ENCODE assay signal across 15 cellular contexts in the genomic region with DNA sequence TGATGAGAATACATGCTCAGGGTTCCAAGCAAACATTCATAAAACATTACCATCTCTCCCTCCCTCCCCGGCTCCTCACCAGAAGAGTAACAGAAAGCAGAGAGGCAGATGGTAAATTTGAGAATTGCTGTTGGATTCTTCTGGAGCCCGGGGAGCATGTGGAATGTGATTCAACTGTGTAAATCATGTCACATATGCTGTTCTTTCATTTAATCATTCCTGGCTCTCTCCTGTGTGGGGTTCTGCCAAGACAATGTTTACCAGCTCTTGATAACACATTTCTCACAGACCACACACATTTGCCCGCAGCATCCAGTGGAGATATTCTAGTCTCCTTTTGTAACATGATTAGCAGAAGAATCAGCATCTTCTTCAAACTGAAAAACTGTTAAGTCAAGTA. TPM values are rescaled to one million over a fixed set of nuclear protein-coding genes. Genes with fewer than 3 reads are reported as not detected.
DNase-seq lines count a peak whose midpoint lies in the region; ATAC-seq, FAIRE-seq and TF ChIP-seq lines count a peak whose summit lies in the region.
"Had no signal": no experiment of that assay in that cellular context is flagged by ENCODE, and none has a peak within 500 bp of the region (broad histone marks: within the 10 kb centered on the region; RNA-seq: fewer than 3 reads in every experiment).

No MANE protein-coding gene starts in this region.

- H3K36me3 Mint-ChIP-seq in stimulated activated naive B cell treated with anti-CD40 and anti-IgM and Interleukin-4, amounts not matched to agents 10 μg/mL and 1 μg/mL and 100 μg/mL, for 72 hours, result no peaks in the 10 kb centered on the region
- H3K36me3 Mint-ChIP-seq: naive B cell; stimulated activated memory B cell treated with anti-CD40 and anti-IgM and Interleukin-4, amounts not matched to agents 10 μg/mL and 1 μg/mL and 100 μg/mL, for 72 hours had no signal

- H3K4me2 ChIP-seq in A549, result peak overlapping the region; percentile 47

- peaks cover 0 to 5% of the 10 kb centered on the region in 2 donors for H3K4me1 Mint-ChIP-seq in stimulated activated naive B cell treated with anti-CD40 and anti-IgM and Interleukin-4, amounts not matched to agents 10 μg/mL and 1 μg/mL and 100 μg/mL, for 72 hours
- H3K4me1 Mint-ChIP-seq: naive B cell; stimulated activated memory B cell treated with anti-CD40 and anti-IgM and Interleukin-4, amounts not matched to agents 10 μg/mL and 1 μg/mL and 100 μg/mL, for 72 hours had no signal

- H3K4me1 ChIP-seq in A549 (peaks cover 41% of the 10 kb centered on the region), mucosa of descending colon (ENCODE audit: low read depth) (peaks cover 3% of the 10 kb centered on the region)

- TF ChIP-seq EP300 in A549 (IDR thresholded peaks at IDR 0.05), result peak; percentile 20 to 29; a peak in 2 of 5 replicates

- no peak for TF ChIP-seq RAD21 in A549 (conservative IDR thresholded peaks at IDR 0.05 in 1 of 2, IDR thresholded peaks at IDR 0.05 in 1 of 2)

- ATAC-seq in A549 (peak in 1 of 2 experiments; percentile 43; a peak in 3 of 6 replicates), mucosa of descending colon (peak; percentile 67)
- no peak for ATAC-seq in stimulated activated naive B cell treated with anti-CD40 and anti-IgM and Interleukin-4, amounts not matched to agents 10 μg/mL and 1 μg/mL and 100 μg/mL, for 72 hours (replicated peaks)
- ATAC-seq: stimulated activated memory B cell treated with anti-CD40 and anti-IgM and Interleukin-4, amounts not matched to agents 10 μg/mL and 1 μg/mL and 100 μg/mL, for 72 hours had no signal

- H3K4me3 Mint-ChIP-seq in stimulated activated naive B cell treated with anti-CD40 and anti-IgM and Interleukin-4, amounts not matched to agents 10 μg/mL and 1 μg/mL and 100 μg/mL, for 72 hours, result no peak overlapping the region
- H3K4me3 Mint-ChIP-seq: naive B cell; stimulated activated memory B cell treated with anti-CD40 and anti-IgM and Interleukin-4, amounts not matched to agents 10 μg/mL and 1 μg/mL and 100 μg/mL, for 72 hours had no signal

- H3K27ac ChIP-seq in A549, result peak overlapping the region; percentile 45 to 60; a peak in 5 of 6 replicates
- H3K27ac ChIP-seq in epithelial cell of prostate, result peak overlapping the region; percentile 55
- H3K27ac ChIP-seq: coronary artery had no signal

- H3K4me3 ChIP-seq in A549, result no peak overlapping the region
- no peak overlapping the region for H3K4me3 ChIP-seq in mucosa of descending colon
- H3K4me3 ChIP-seq: coronary artery had no signal

- TF ChIP-seq CTCF in A549 (IDR thresholded peaks at IDR 0.05) (no peak), mucosa of descending colon (IDR thresholded peaks at IDR 0.05) (no peak)

- intact Hi-C loops in mucosa of descending colon (cut with DNase I, micrococcal nuclease), result no loop called here

- no peak for TF ChIP-seq POLR2A in A549 (IDR thresholded peaks at IDR 0.05; ENCODE audit: low read length)

- H3K36me3 ChIP-seq in mucosa of descending colon (ENCODE audit: low read depth), result no peaks in the 10 kb centered on the region

- no peak overlapping the region for H3K27ac Mint-ChIP-seq in stimulated activated naive B cell treated with anti-CD40 and anti-IgM and Interleukin-4, amounts not matched to agents 10 μg/mL and 1 μg/mL and 100 μg/mL, for 72 hours
- H3K27ac Mint-ChIP-seq: naive B cell; stimulated activated memory B cell treated with anti-CD40 and anti-IgM and Interleukin-4, amounts not matched to agents 10 μg/mL and 1 μg/mL and 100 μg/mL, for 72 hours had no signal

- no peaks in the 10 kb centered on the region for H3K27me3 Mint-ChIP-seq in stimulated activated naive B cell treated with anti-CD40 and anti-IgM and Interleukin-4, amounts not matched to agents 10 μg/mL and 1 μg/mL and 100 μg/mL, for 72 hours
- H3K27me3 Mint-ChIP-seq: naive B cell had no signal

- POLR2A ChIA-PET in A549 (lab: Yijun Ruan, JAX), result no interaction called here

- no peaks in the 10 kb centered on the region for H3K9me3 Mint-ChIP-seq in stimulated activated naive B cell treated with anti-CD40 and anti-IgM and Interleukin-4, amounts not matched to agents 10 μg/mL and 1 μg/mL and 100 μg/mL, for 72 hours
- H3K9me3 Mint-ChIP-seq: naive B cell; stimulated activated memory B cell treated with anti-CD40 and anti-IgM and Interleukin-4, amounts not matched to agents 10 μg/mL and 1 μg/mL and 100 μg/mL, for 72 hours had no signal

- CTCF ChIA-PET in A549 (lab: Yijun Ruan, JAX), result interaction anchor here (1.3 kb wide), 1 partner anchor 20 kb away, joined by 3 read pairs; no protein-coding TSS in a partner anchor

- DNase-seq in A549 (ENCODE audit: low read depth in 1 of 2, low spot score in 1 of 2) (peak in 1 of 2 experiments; percentile 51), NCI-H2171 (lab: John Stamatoyannopoulos, UW) (peak; percentile 50), epithelial cell of prostate (ENCODE audit: low read depth, low spot score) (no peak), mucosa of descending colon (no peak), GM19240 (ENCODE audit: insufficient read length, low spot score) (no peak), ureter (ENCODE audit: low spot score) (no peak)
- no peak for DNase-seq in activated naive CD4-positive, alpha-beta T cell treated with Interleukin-2 at 50 U/mL for 16 hours
- DNase-seq in stimulated activated naive B cell treated with anti-CD40 and anti-IgM and Interleukin-4, amounts not matched to agents 10 μg/mL and 1 μg/mL and 100 μg/mL, for 72 hours, result no peak
- DNase-seq: head of caudate nucleus, MM.1S, naive B cell, T-helper 2 cell had no signal

- WGBS in A549 (ENCODE audit: missing lambda C conversion rate), result 22% methylated on average over 3 of the region's 3 CpGs

- no peak for FAIRE-seq in A549 (lab: Jason Lieb, UNC)
- FAIRE-seq: G401.6 had no signal

- H3K9me3 ChIP-seq in A549 (no peaks in the 10 kb centered on the region), mucosa of descending colon (no peaks in the 10 kb centered on the region)

TF ChIP-seq in A549, 52 proteins besides CTCF, POLR2A, EP300 and RAD21:
- TF ChIP-seq CHD4 (IDR thresholded peaks at IDR 0.05; ENCODE audit: borderline replicate concordance) (no peak), CEBPB (IDR thresholded peaks at IDR 0.05) (no peak), FOSL2 (IDR thresholded peaks at IDR 0.05) (no peak), FOSL2 (CRISPR knock-in tag; IDR thresholded peaks at IDR 0.05) (no peak), JUN (IDR thresholded peaks at IDR 0.05) (no peak)

RNA-seq across cellular contexts. Expression of gene NR2C1, which starts 23.4 kb away (rescaled TPM):
- polyA plus RNA-seq in A549 (2011; rRNA removed), result 50.9 and 55.2 TPM in 2 replicates
- polyA plus RNA-seq in A549 (2012; cell fraction: cytosol; rRNA removed), result 9.7 and 10.5 TPM in 2 replicates
- 25.5 and 35.0 TPM in 2 replicates for polyA plus RNA-seq in A549 (2012; cell fraction: nucleus; rRNA removed)
- polyA plus RNA-seq in A549 (2017; fragmentation: RNase III; extraction: RNeasy Plus Mini Kit Qiagen cat#74134 plus additional on column Dnase treatment), result 24.0 to 27.7 TPM (median 24.7 TPM) in 3 replicates
- 19.6 and 21.6 TPM in 2 replicates for polyA minus RNA-seq in A549 (2011; rRNA and poly(A)+ RNA removed)
- total RNA-seq in mucosa of descending colon, result 10 to 100 TPM; 27.4 to 28.5 (median 27.8) TPM
- total RNA-seq in ureter, result 46.9 TPM
